In the genomic region with DNA sequence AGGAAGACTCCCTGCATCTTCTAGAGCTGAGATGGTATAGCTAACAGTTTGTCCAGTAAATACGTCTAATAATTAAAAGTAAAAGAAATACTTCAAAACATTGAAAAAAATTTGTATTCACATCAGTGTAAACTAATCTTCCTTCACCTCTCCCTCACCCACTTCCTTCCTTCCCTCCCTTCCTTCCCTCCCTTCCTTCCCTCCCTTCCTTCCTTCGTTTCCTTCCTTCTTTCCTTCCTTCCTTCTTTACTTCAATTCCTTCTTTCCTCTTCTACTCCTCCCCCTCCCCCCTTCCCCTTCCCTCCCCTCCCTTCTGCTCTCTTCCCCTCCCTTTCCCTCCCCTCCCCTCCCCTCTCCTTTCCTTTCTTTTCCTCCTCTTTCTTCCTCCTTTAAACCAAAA, we compare ENCODE assay signal across 21 cellular contexts.
"Had no signal": no experiment of that assay in that cellular context is flagged by ENCODE, and none has a peak within 500 bp of the region (broad histone marks: within the 10 kb centered on the region; RNA-seq: fewer than 3 reads in every experiment).

No MANE protein-coding gene starts in this region.

- H3K4me1 ChIP-seq: pancreas, sigmoid colon, spleen, upper lobe of left lung had no signal

- H3K4me3 ChIP-seq: coronary artery, lung, pancreas, sigmoid colon, spleen, thoracic aorta, upper lobe of left lung had no signal

- DNase-seq: activated B cell treated with CpG ODN at 0.5 μM for 24 hours; activated CD4-positive, alpha-beta memory T cell treated with anti-CD3 and anti-CD28 coated beads, Interleukin-2, amount 10 ng/mL, durations not matched to agents 7 days and 5 days; activated CD4-positive, alpha-beta T cell treated with anti-CD3 and anti-CD28 coated beads for 48 hours; activated naive CD4-positive, alpha-beta T cell treated with anti-CD3 and anti-CD28 coated beads, Interleukin-2, amount 10 ng/mL, durations not matched to agents 7 days and 5 days; activated naive CD8-positive, alpha-beta T cell treated with anti-CD3 and anti-CD28 coated beads, Interleukin-2, amount 50 U/mL, for 24 hours; activated T-cell treated with anti-CD3 and anti-CD28 coated beads, Interleukin-2, amount 50 U/mL, for 4 hours; anterior cingulate cortex; left cardiac atrium; pancreas; sigmoid colon; spleen; stimulated activated CD4-positive, alpha-beta T cell treated with anti-CD3 and anti-CD28 coated beads, Interleukin-4, amount 100 ng/mL, for 4 hours; upper lobe of left lung had no signal

- H3K36me3 ChIP-seq: neutrophil, pancreas, sigmoid colon, spleen, thoracic aorta, upper lobe of left lung had no signal

- FAIRE-seq: endometrium, pancreas had no signal

- H3K9me3 ChIP-seq: neutrophil, pancreas, sigmoid colon, thoracic aorta, upper lobe of left lung had no signal

- ATAC-seq: activated naive CD8-positive, alpha-beta T cell treated with anti-CD3 and anti-CD28 coated beads, Interleukin-2, amount 50 U/mL, for 24 hours; activated T-cell treated with anti-CD3 and anti-CD28 coated beads, Interleukin-2, amount 50 U/mL, for 4 hours; esophagus mucosa; left cardiac atrium; natural killer cell treated with Interleukin-12 subunit alpha and Interleukin-12 subunit beta and Interleukin-15 and Interleukin-18, amount 100 ng/mL, for 72 hours; pancreas; stimulated activated memory B cell treated with anti-CD40 and anti-IgM and Interleukin-4, amounts not matched to agents 10 μg/mL and 1 μg/mL and 100 μg/mL, for 72 hours had no signal

- H3K27me3 ChIP-seq: neutrophil, pancreas, sigmoid colon, upper lobe of left lung had no signal

- H3K27ac ChIP-seq: coronary artery, neutrophil, pancreas, sigmoid colon, spleen, thoracic aorta, upper lobe of left lung had no signal
